In genomic region chr10:16787361-16787791, GRCh38 we compare ENCODE assay signal across 8 cellular contexts. TPM values are rescaled to one million over a fixed set of nuclear protein-coding genes. Genes with fewer than 3 reads are reported as not detected.
DNase-seq lines count a peak whose midpoint lies in the region; ATAC-seq lines count a peak whose summit lies in the region.

No MANE protein-coding gene starts in this region.

- no peaks in the 10 kb centered on the region for H3K9me3 ChIP-seq in right cardiac atrium (ENCODE audit: control insufficient read depth, low read length)

- intact Hi-C loops in right cardiac atrium (cut with DNase I) (no loop called here), cardiac septum (cut with DNase I) (no loop called here)

- peak; percentile 42 for DNase-seq in activated T-cell treated with anti-CD3 and anti-CD28 coated beads for 1 hour (ENCODE audit: low read depth)
- peak; percentile 24 to 37 (median 34) for DNase-seq in stimulated activated CD4-positive, alpha-beta T cell treated with anti-CD3 and anti-CD28 coated beads, Interleukin-12 subunit alpha, Interleukin-12 subunit beta, amount 100 ng/mL, for 48 hours (ENCODE audit: low read depth in 2 of 3, low spot score in 1 of 3)
- DNase-seq in right cardiac atrium: no peak
- DNase-seq in caudate nucleus (lab: John Stamatoyannopoulos, UW): no peak
- DNase-seq in cardiac septum (ENCODE audit: low spot score): no peak
- DNase-seq in OCI-M1 (lab: John Stamatoyannopoulos, UW): no peak

- H3K27me3 ChIP-seq in right cardiac atrium (ENCODE audit: control insufficient read depth, insufficient read depth): no peaks in the 10 kb centered on the region

- H3K27ac ChIP-seq in right cardiac atrium (ENCODE audit: low read length) (no peak overlapping the region), caudate nucleus (ENCODE audit: low read depth, low read length) (no peak overlapping the region)

- ATAC-seq in GM18499 (IDR thresholded peaks at IDR 0.05; ENCODE audit: insufficient read depth, unreplicated experiment) (peak; percentile 89), HG03135 (IDR thresholded peaks at IDR 0.05; ENCODE audit: unreplicated experiment) (peak; percentile 83), right cardiac atrium (no peak)

- no peaks in the 10 kb centered on the region for H3K4me1 ChIP-seq in right cardiac atrium (ENCODE audit: control insufficient read depth, insufficient read depth, low read length)

- H3K4me3 ChIP-seq in right cardiac atrium (ENCODE audit: low read length): no peak overlapping the region

- 95% methylated on average over 12 of the region's 12 CpGs for WGBS in right cardiac atrium

RNA-seq across cellular contexts. Expression of gene RSU1, which starts 29.8 kb away (rescaled TPM):
- 10 to 100 TPM; 46.9 to 53.4 (median 49.5) TPM for total RNA-seq in right cardiac atrium
- 44.4 TPM for polyA plus RNA-seq in right cardiac atrium
- 45.6 TPM for total RNA-seq in cardiac septum

Comparison
In these comparisons a context has a peak if more than half of its experiments do, and no peak if none do; other contexts are left out.
1. ATAC-seq: peak in GM18499 (single experiment) and HG03135 (single experiment); none in right cardiac atrium (0 of 2).
2. DNase-seq: peak in activated T-cell treated with anti-CD3 and anti-CD28 coated beads for 1 hour (single experiment) and stimulated activated CD4-positive, alpha-beta T cell treated with anti-CD3 and anti-CD28 coated beads, Interleukin-12 subunit alpha, Interleukin-12 subunit beta, amount 100 ng/mL, for 48 hours (3 of 3); none in right cardiac atrium (0 of 3), caudate nucleus (0 of 61), cardiac septum (single experiment) and OCI-M1 (single experiment).